Comparison of ENCODE assay signal across 8 cellular contexts in genomic region chr2:144333144-144333555, GRCh38.
DNase-seq lines count a peak whose midpoint lies in the region; ATAC-seq, FAIRE-seq and TF ChIP-seq lines count a peak whose summit lies in the region.

No MANE protein-coding gene starts in this region.

- POLR2A ChIA-PET in GM12878 (lab: Charles Lee), result interaction anchor here (0.6 to 1.2 kb wide), 2 partner anchors 16 to 25 kb away, joined by 3 to 4 read pairs; no protein-coding TSS in a partner anchor

- H3K79me2 ChIP-seq in GM12878 (ENCODE audit: control insufficient read depth, insufficient read depth, low read length), result peaks cover 22% of the 10 kb centered on the region

- CTCF ChIA-PET in activated naive CD4-positive, alpha-beta T cell treated with anti-CD3 and anti-CD28 coated beads for 36 hours (lab: Charles Lee), result interaction anchor here (0.5 kb wide), 1 partner anchor 26 kb away, joined by 3 read pairs; no protein-coding TSS in a partner anchor
- CTCF ChIA-PET in GM12878 (lab: Yijun Ruan, JAX), result interaction anchor here (0.8 to 0.9 kb wide), 4 partner anchors 9 to 77 kb away, joined by 3 read pairs; no protein-coding TSS in a partner anchor

- H2AFZ ChIP-seq in GM12878 (ENCODE audit: control insufficient read depth, low read depth, low read length), result peak overlapping the region; percentile 95

- DNase-seq in activated naive CD4-positive, alpha-beta T cell treated with anti-CD3 and anti-CD28 coated beads for 36 hours, result no peak
- DNase-seq in activated naive CD4-positive, alpha-beta T cell (lab: John Stamatoyannopoulos, UW), result no peak
- DNase-seq in GM12878 (ENCODE audit: low read depth, low spot score), result no peak
- no peak for DNase-seq in memory B cell (ENCODE audit: low spot score in 2 of 2)
- DNase-seq in tibial artery, result no peak
- no peak for DNase-seq in SW 1271 (lab: John Stamatoyannopoulos, UW)

- ATAC-seq in GM12878 (no peak), memory B cell (ENCODE audit: low read depth) (no peak), HG02884 (IDR thresholded peaks at IDR 0.05; ENCODE audit: unreplicated experiment) (no peak), HG03439 (IDR thresholded peaks at IDR 0.05; ENCODE audit: unreplicated experiment) (no peak)

- peaks cover 19% of the 10 kb centered on the region for H3K4me1 Mint-ChIP-seq in activated naive CD4-positive, alpha-beta T cell treated with anti-CD3 and anti-CD28 coated beads for 36 hours (ENCODE audit: low read depth)
- H3K4me1 Mint-ChIP-seq in memory B cell, result peaks cover 21% of the 10 kb centered on the region

- H3K4me3 ChIP-seq in GM12878 (peak overlapping the region; percentile 56; the same call in 1 of the 2 replicates), tibial artery (peak overlapping the region; percentile 74 to 88)

- peak overlapping the region; percentile 43; the same call in 1 of the 2 replicates for H3K27ac ChIP-seq in GM12878 (ENCODE audit: control insufficient read depth, insufficient read depth)
- peak overlapping the region; percentile 79 to 81 for H3K27ac ChIP-seq in tibial artery

- H3K4me3 Mint-ChIP-seq in activated naive CD4-positive, alpha-beta T cell treated with anti-CD3 and anti-CD28 coated beads for 36 hours, result peak overlapping the region; percentile 79
- peak overlapping the region; percentile 93 for H3K4me3 Mint-ChIP-seq in memory B cell

- H3K27me3 Mint-ChIP-seq in activated naive CD4-positive, alpha-beta T cell treated with anti-CD3 and anti-CD28 coated beads for 36 hours (ENCODE audit: low read depth), result no peaks in the 10 kb centered on the region
- H3K27me3 Mint-ChIP-seq in memory B cell, result no peaks in the 10 kb centered on the region

- no peak for FAIRE-seq in GM12878 (lab: Jason Lieb, UNC)

- no peaks in the 10 kb centered on the region for H3K36me3 Mint-ChIP-seq in activated naive CD4-positive, alpha-beta T cell treated with anti-CD3 and anti-CD28 coated beads for 36 hours (ENCODE audit: low read depth)
- H3K36me3 Mint-ChIP-seq in memory B cell, result no peaks in the 10 kb centered on the region

- H3K36me3 ChIP-seq in GM12878 (ENCODE audit: control insufficient read depth in 2 of 2, insufficient read depth in 2 of 2, low read length in 1 of 2), result no peaks in the 10 kb centered on the region
- no peaks in the 10 kb centered on the region for H3K36me3 ChIP-seq in tibial artery

- no peaks in the 10 kb centered on the region for H4K20me1 ChIP-seq in GM12878 (ENCODE audit: control insufficient read depth, insufficient read depth)

- intact Hi-C loops in activated naive CD4-positive, alpha-beta T cell treated with anti-CD3 and anti-CD28 coated beads for 36 hours (cut with micrococcal nuclease), result loop anchor here (5.0 to 10.0 kb wide), 5 partner anchors 636 to 1248 kb away; partner anchors contain the start of gene ARHGAP15
- intact Hi-C loops in GM12878 (cut with micrococcal nuclease; ENCODE audit: unreplicated experiment), result loop anchor here (5.0 kb wide), 2 partner anchors 86 to 171 kb away; no protein-coding TSS in a partner anchor
- intact Hi-C loops in tibial artery (cut with DNase I; ENCODE audit: low total_unique reads), result loop anchor here (5.0 kb wide), 1 partner anchor 184 kb away; no protein-coding TSS in a partner anchor

- SMC1A ChIA-PET in GM12878 (lab: Charles Lee; ENCODE audit: uncharacterized antibody, unreplicated experiment), result interaction anchor here (0.6 to 3.5 kb wide), 10 partner anchors 9 to 103 kb away, joined by 3 to 17 read pairs (median 4); no protein-coding TSS in a partner anchor

- WGBS in GM12878 (ENCODE audit: insufficient coverage, insufficient replicate concordance, low lambda C conversion rate, missing lambda C conversion rate), result 32% methylated on average over 9 of the region's 9 CpGs

- in situ Hi-C loops in GM12878 (cut with MboI), result no loop called here

- H3K4me2 ChIP-seq in GM12878 (ENCODE audit: control insufficient read depth, insufficient read depth), result peak overlapping the region; percentile 89

- H3K9me3 ChIP-seq in GM12878 (replicated peaks; ENCODE audit: control insufficient read depth, insufficient read depth, low read length) (peaks cover 4% of the 10 kb centered on the region), tibial artery (no peaks in the 10 kb centered on the region)

- no peak for TF ChIP-seq RAD21 in GM12878 (IDR thresholded peaks at IDR 0.05; ENCODE audit: insufficient read depth, low read depth, low read length)

- H3K9ac ChIP-seq in GM12878 (ENCODE audit: control insufficient read depth, insufficient read depth, low read length), result peak overlapping the region; percentile 69; the same call in 1 of the 2 replicates

- H3K9me3 Mint-ChIP-seq in activated naive CD4-positive, alpha-beta T cell treated with anti-CD3 and anti-CD28 coated beads for 36 hours, result no peaks in the 10 kb centered on the region
- H3K9me3 Mint-ChIP-seq in memory B cell, result no peaks in the 10 kb centered on the region

- RAD21 ChIA-PET in GM12878 (lab: Charles Lee; ENCODE audit: unreplicated experiment), result interaction anchor here (0.7 to 1.5 kb wide), 3 partner anchors 99 to 1420 kb away, joined by 3 to 4 read pairs (median 3); no protein-coding TSS in a partner anchor

- peak overlapping the region; percentile 78 for H3K27ac Mint-ChIP-seq in activated naive CD4-positive, alpha-beta T cell treated with anti-CD3 and anti-CD28 coated beads for 36 hours
- H3K27ac Mint-ChIP-seq in memory B cell, result peak overlapping the region; percentile 90

- TF ChIP-seq CTCF in GM12878 (IDR thresholded peaks at IDR 0.05 in 2 of 3, conservative IDR thresholded peaks at IDR 0.05 in 1 of 3; ENCODE audit: control insufficient read depth in 2 of 3, extremely low read depth in 1 of 3, insufficient read depth in 1 of 3, low read depth in 3 of 3, low read length in 3 of 3), result no peak
- no peak for TF ChIP-seq CTCF in tibial artery (IDR thresholded peaks at IDR 0.05)

- H3K4me1 ChIP-seq in GM12878 (ENCODE audit: control insufficient read depth, insufficient read depth, low read length) (peaks cover 8% of the 10 kb centered on the region), tibial artery (peaks cover 0 to 12% (median 2%) of the 10 kb centered on the region in 4 donors)

- no TSS peak for BruUV-seq in GM12878 (replicated peaks; lab: Mats Ljungman, UMichigan)

- TF ChIP-seq POLR2A in GM12878 (IDR thresholded peaks at IDR 0.05; ENCODE audit: low read depth, low read length), result no peak

- no peaks in the 10 kb centered on the region for H3K27me3 ChIP-seq in GM12878 (replicated peaks in 1 of 2; ENCODE audit: control insufficient read depth in 2 of 2, insufficient read depth in 2 of 2, low read length in 1 of 2)
- no peaks in the 10 kb centered on the region for H3K27me3 ChIP-seq in tibial artery

- no peak for TF ChIP-seq EP300 in GM12878 (IDR thresholded peaks at IDR 0.05; ENCODE audit: borderline replicate concordance in 1 of 2, control insufficient read depth in 1 of 2, low read depth in 2 of 2, low read length in 2 of 2)

TF ChIP-seq in GM12878, 131 proteins besides CTCF, POLR2A, EP300 and RAD21:
- TF ChIP-seq CEBPB (IDR thresholded peaks at IDR 0.05; ENCODE audit: borderline replicate concordance in 1 of 2, low read depth in 2 of 2, low read length in 2 of 2), result no peak
- no peak for TF ChIP-seq SUPT20H (IDR thresholded peaks at IDR 0.05; ENCODE audit: borderline replicate concordance, control insufficient read depth, low read depth, low read length)
- TF ChIP-seq GABPA (IDR thresholded peaks at IDR 0.05; ENCODE audit: low read depth), result no peak
